ENCODE assay signal across 1 cellular context in the genomic region with DNA sequence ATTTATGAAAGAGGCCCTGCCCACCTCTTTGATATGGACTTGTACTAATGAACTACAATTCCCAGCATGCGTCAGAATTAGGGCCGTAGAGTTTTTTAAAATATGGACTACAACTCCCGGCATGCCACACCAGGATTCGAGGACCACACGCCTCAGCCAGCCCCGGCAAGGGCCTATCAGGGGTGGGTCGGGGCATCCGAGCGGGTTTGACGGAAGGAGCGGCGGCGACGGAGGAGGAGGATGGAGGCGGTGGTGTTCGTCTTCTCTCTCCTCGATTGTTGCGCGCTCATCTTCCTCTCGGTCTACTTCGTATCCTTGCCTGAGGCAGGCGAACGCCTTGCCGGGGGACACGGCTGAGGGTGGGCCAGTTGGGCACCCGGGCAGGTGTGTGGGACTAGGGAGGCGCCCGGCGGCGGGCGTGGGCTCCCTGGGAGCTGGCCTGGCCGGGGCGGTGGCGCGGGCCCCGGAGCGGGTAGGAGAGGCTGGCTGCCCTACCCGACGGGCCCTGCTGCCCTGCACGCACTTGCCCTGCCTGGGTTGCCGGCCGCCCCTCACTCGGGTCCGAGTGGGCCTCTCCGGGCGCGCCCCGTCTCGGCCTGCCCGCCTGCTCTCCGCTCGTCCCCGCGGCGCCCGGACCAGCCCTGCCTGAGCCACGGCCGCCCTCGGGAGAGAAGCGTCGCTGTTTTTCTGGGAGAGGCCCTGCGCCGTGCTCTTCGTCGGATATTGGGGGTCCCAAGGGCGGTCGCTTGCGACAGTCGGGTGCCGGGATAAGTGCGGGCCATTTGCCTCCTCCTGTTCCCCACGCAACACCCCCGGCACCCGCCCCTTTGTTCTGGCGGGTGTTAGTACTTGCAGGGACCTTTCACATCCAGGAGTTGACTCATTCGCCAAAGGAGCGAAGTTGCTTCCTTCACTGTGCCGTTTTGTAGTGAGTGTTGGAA.
TF ChIP-seq lines count a peak whose summit lies in the region.

A gene (plus strand): TSS at position 195 of the 941 bp plus-strand sequence. CDS start 46 bp downstream, at position 241.

TF ChIP-seq in SK-N-SH, 30 proteins besides CTCF, POLR2A, EP300 and RAD21 (continued from another document):
- TF ChIP-seq, protein P1, sequence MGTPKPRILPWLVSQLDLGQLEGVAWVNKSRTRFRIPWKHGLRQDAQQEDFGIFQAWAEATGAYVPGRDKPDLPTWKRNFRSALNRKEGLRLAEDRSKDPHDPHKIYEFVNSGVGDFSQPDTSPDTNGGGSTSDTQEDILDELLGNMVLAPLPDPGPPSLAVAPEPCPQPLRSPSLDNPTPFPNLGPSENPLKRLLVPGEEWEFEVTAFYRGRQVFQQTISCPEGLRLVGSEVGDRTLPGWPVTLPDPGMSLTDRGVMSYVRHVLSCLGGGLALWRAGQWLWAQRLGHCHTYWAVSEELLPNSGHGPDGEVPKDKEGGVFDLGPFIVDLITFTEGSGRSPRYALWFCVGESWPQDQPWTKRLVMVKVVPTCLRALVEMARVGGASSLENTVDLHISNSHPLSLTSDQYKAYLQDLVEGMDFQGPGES (IDR thresholded peaks at IDR 0.05; ENCODE audit: low read depth, low read length) = no peak
